Comparison of ENCODE assay signal across 10 cellular contexts in the genomic region with DNA sequence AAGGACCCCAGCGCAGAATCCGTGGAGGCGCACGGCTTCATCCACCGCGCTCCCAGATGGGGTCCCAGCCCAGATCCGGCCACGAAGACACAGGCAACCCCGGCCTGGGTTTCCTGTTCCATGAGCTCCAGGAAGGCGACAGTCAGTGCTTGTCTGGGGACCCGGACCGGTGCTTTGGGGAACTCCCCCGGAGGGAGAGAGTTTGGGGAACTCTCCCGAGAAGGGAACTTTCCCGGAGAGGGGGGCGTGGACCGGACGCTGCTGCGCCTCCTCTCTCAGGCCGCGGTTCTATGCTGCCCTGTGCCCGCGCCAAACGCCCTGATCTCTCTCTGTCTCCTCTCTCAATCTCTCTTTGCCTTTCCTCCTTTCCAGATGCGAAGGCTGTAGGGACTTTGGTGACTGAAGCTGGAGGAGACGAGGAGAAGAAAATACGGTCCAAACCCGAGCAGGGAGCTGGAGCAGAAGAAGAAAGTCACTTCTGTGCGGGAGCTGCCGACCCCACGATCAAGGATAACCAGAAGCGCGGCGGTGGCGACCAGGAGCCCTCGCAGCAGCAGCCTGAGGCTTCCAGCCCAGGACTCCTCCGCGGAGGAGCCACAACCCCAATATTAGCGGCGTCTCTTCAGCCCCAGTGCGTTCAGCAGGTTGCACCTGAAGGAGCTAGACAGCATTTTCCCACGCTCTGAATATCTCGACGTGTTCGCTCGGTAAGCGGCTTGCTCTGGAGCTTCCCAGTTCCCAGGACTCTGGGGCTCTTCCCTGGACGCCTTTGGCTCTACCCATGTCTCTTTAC. TPM values are rescaled to one million over a fixed set of nuclear protein-coding genes. Genes with fewer than 3 reads are reported as not detected.
A peak's percentile ranks its signal among the peaks of the same experiment; 100 is the strongest.
DNase-seq lines count a peak whose midpoint lies in the region; ATAC-seq and TF ChIP-seq lines count a peak whose summit lies in the region.
"Had no signal": no experiment of that assay in that cellular context is flagged by ENCODE, and none has a peak within 500 bp of the region (broad histone marks: within the 10 kb centered on the region; RNA-seq: fewer than 3 reads in every experiment).

No MANE protein-coding gene starts in this region.

- H3K27ac Mint-ChIP-seq in activated CD8-positive, alpha-beta memory T cell treated with anti-CD3 and anti-CD28 coated beads, Interleukin-2, amount 10 ng/mL, durations not matched to agents 7 days and 5 days = no peak overlapping the region
- no peak overlapping the region for H3K27ac Mint-ChIP-seq in stimulated activated naive CD8-positive, alpha-beta T cell treated with anti-CD3 and anti-CD28 coated beads, Interleukin-15, amount 100 ng/mL, for 72 hours

- ATAC-seq in activated CD8-positive, alpha-beta memory T cell treated with anti-CD3 and anti-CD28 coated beads, Interleukin-2, amount 10 ng/mL, durations not matched to agents 7 days and 5 days = peak; percentile 20
- peak; percentile 55 for ATAC-seq in stimulated activated naive CD8-positive, alpha-beta T cell treated with anti-CD3 and anti-CD28 coated beads, Interleukin-15, amount 100 ng/mL, for 72 hours
- ATAC-seq in HG03439 (IDR thresholded peaks at IDR 0.05; ENCODE audit: unreplicated experiment) = no peak

- CTCF ChIA-PET in activated CD8-positive, alpha-beta memory T cell treated with anti-CD3 and anti-CD28 coated beads, Interleukin-2, amount 10 ng/mL, durations not matched to agents 7 days and 5 days (lab: Charles Lee) = interaction anchor here (1.0 to 1.3 kb wide), 3 partner anchors 9 to 24 kb away, joined by 3 to 6 read pairs (median 3); no protein-coding TSS in a partner anchor

- peak overlapping the region; percentile 52 for H3K4me3 ChIP-seq in WERI-Rb-1 (ENCODE audit: low read depth, low read length)
- peak overlapping the region; percentile 54 for H3K4me3 ChIP-seq in iPS-20b (ENCODE audit: low read length)
- H3K4me3 ChIP-seq: GM23248 had no signal

- H3K4me1 ChIP-seq in iPS-20b (ENCODE audit: insufficient read depth, low read length) = no peaks in the 10 kb centered on the region

- peaks cover 13% of the 10 kb centered on the region for H3K4me1 Mint-ChIP-seq in activated CD8-positive, alpha-beta memory T cell treated with anti-CD3 and anti-CD28 coated beads, Interleukin-2, amount 10 ng/mL, durations not matched to agents 7 days and 5 days
- H3K4me1 Mint-ChIP-seq in stimulated activated naive CD8-positive, alpha-beta T cell treated with anti-CD3 and anti-CD28 coated beads, Interleukin-15, amount 100 ng/mL, for 72 hours = peaks cover 25% of the 10 kb centered on the region

- H3K27ac ChIP-seq in WERI-Rb-1 (no peak overlapping the region), iPS-20b (ENCODE audit: low read length) (no peak overlapping the region)
- H3K27ac ChIP-seq: GM23248 had no signal

- no peak for TF ChIP-seq CTCF in WERI-Rb-1 (IDR thresholded peaks at IDR 0.05; ENCODE audit: low read depth, low read length)

- no peak for DNase-seq in activated CD8-positive, alpha-beta memory T cell treated with anti-CD3 and anti-CD28 coated beads, Interleukin-2, amount 10 ng/mL, durations not matched to agents 7 days and 5 days
- no peak for DNase-seq in activated CD8-positive, alpha-beta memory T cell treated with anti-CD3 and anti-CD28 coated beads for 24 hours
- DNase-seq in WERI-Rb-1 (peak; percentile 13), DMS153 (lab: John Stamatoyannopoulos, UW) (no peak), NCI-H2227 (lab: John Stamatoyannopoulos, UW; ENCODE audit: unreplicated experiment) (no peak)
- DNase-seq in stimulated activated naive CD8-positive, alpha-beta T cell treated with anti-CD3 and anti-CD28 coated beads, Interleukin-15, amount 100 ng/mL, for 72 hours = peak; percentile 4 to 10
- DNase-seq: GM23248, NCI-H2029 had no signal

- H3K9ac ChIP-seq in iPS-20b (ENCODE audit: low read depth, low read length) = no peak overlapping the region
- H3K9ac ChIP-seq: GM23248 had no signal

- H3K27me3 ChIP-seq in WERI-Rb-1 (ENCODE audit: insufficient read depth, low read depth, severe bottlenecking) = peaks cover 29% of the 10 kb centered on the region
- peaks cover 99% of the 10 kb centered on the region for H3K27me3 ChIP-seq in iPS-20b (ENCODE audit: insufficient read depth, low read length)

- H3K36me3 ChIP-seq in WERI-Rb-1 (no peaks in the 10 kb centered on the region), iPS-20b (ENCODE audit: insufficient read depth, low read depth, low read length) (no peaks in the 10 kb centered on the region)

- no peaks in the 10 kb centered on the region for H3K36me3 Mint-ChIP-seq in activated CD8-positive, alpha-beta memory T cell treated with anti-CD3 and anti-CD28 coated beads, Interleukin-2, amount 10 ng/mL, durations not matched to agents 7 days and 5 days

- no peaks in the 10 kb centered on the region for H3K9me3 ChIP-seq in WERI-Rb-1 (ENCODE audit: severe bottlenecking)
- H3K9me3 ChIP-seq in iPS-20b (ENCODE audit: insufficient read depth, low read depth, low read length) = no peaks in the 10 kb centered on the region

- H3K9me3 Mint-ChIP-seq in activated CD8-positive, alpha-beta memory T cell treated with anti-CD3 and anti-CD28 coated beads, Interleukin-2, amount 10 ng/mL, durations not matched to agents 7 days and 5 days (ENCODE audit: low read depth) = no peaks in the 10 kb centered on the region
- H3K9me3 Mint-ChIP-seq in stimulated activated naive CD8-positive, alpha-beta T cell treated with anti-CD3 and anti-CD28 coated beads, Interleukin-15, amount 100 ng/mL, for 72 hours = no peaks in the 10 kb centered on the region

- peaks cover 78% of the 10 kb centered on the region for H3K27me3 Mint-ChIP-seq in activated CD8-positive, alpha-beta memory T cell treated with anti-CD3 and anti-CD28 coated beads, Interleukin-2, amount 10 ng/mL, durations not matched to agents 7 days and 5 days
- H3K27me3 Mint-ChIP-seq in stimulated activated naive CD8-positive, alpha-beta T cell treated with anti-CD3 and anti-CD28 coated beads, Interleukin-15, amount 100 ng/mL, for 72 hours = peaks cover 78% of the 10 kb centered on the region

- H3K4me3 Mint-ChIP-seq in activated CD8-positive, alpha-beta memory T cell treated with anti-CD3 and anti-CD28 coated beads, Interleukin-2, amount 10 ng/mL, durations not matched to agents 7 days and 5 days = peak overlapping the region; percentile 57
- H3K4me3 Mint-ChIP-seq in stimulated activated naive CD8-positive, alpha-beta T cell treated with anti-CD3 and anti-CD28 coated beads, Interleukin-15, amount 100 ng/mL, for 72 hours = peak overlapping the region; percentile 77 to 89

RNA-seq across cellular contexts. Expression of gene NKAP, which starts 47.6 kb away (rescaled TPM):
- 10 to 100 TPM in 1 of 2 experiments, 1 to 10 TPM in 1; 8.1 to 10.4 TPM for total RNA-seq in activated CD8-positive, alpha-beta memory T cell treated with anti-CD3 and anti-CD28 coated beads, Interleukin-2, amount 10 ng/mL, durations not matched to agents 7 days and 5 days

Comparison
In these comparisons a context has a peak if more than half of its experiments do, and no peak if none do; other contexts are left out.
1. DNase-seq: peak in WERI-Rb-1 (single experiment) and stimulated activated naive CD8-positive, alpha-beta T cell treated with anti-CD3 and anti-CD28 coated beads, Interleukin-15, amount 100 ng/mL, for 72 hours (2 of 2); none in activated CD8-positive, alpha-beta memory T cell treated with anti-CD3 and anti-CD28 coated beads, Interleukin-2, amount 10 ng/mL, durations not matched to agents 7 days and 5 days (single experiment), activated CD8-positive, alpha-beta memory T cell treated with anti-CD3 and anti-CD28 coated beads for 24 hours (single experiment), DMS153 (single experiment) and NCI-H2227 (single experiment).